Comparison of ENCODE assay signal across 14 cellular contexts in genomic region chr16:87727346-87727745, GRCh38. TPM values are rescaled to one million over a fixed set of nuclear protein-coding genes. Genes with fewer than 3 reads are reported as not detected.
A peak's percentile ranks its signal among the peaks of the same experiment; 100 is the strongest.
DNase-seq lines count a peak whose midpoint lies in the region; ATAC-seq, FAIRE-seq and TF ChIP-seq lines count a peak whose summit lies in the region.
"Had no signal": no experiment of that assay in that cellular context is flagged by ENCODE, and none has a peak within 500 bp of the region (broad histone marks: within the 10 kb centered on the region; RNA-seq: fewer than 3 reads in every experiment).

No MANE protein-coding gene starts in this region.

- CTCF ChIA-PET in Calu3 (lab: Charles Lee) (no interaction called here), HEK293T (lab: Yijun Ruan, JAX) (no interaction called here)

- H3K27ac Mint-ChIP-seq in Calu3 (ENCODE audit: unreplicated experiment), result peak overlapping the region; percentile 53
- H3K27ac Mint-ChIP-seq in glutamatergic neuron (ENCODE audit: unreplicated experiment), result peak overlapping the region; percentile 69
- H3K27ac Mint-ChIP-seq in stimulated activated effector memory CD8-positive, alpha-beta T cell treated with anti-CD3 and anti-CD28 coated beads, Interleukin-12 subunit alpha, Interleukin-12 subunit beta, amount 100 ng/mL, for 72 hours, result peak overlapping the region; percentile 45

- no peaks in the 10 kb centered on the region for H3K27me3 Mint-ChIP-seq in Calu3 (ENCODE audit: unreplicated experiment)
- peaks cover 9% of the 10 kb centered on the region for H3K27me3 Mint-ChIP-seq in glutamatergic neuron (ENCODE audit: unreplicated experiment)
- H3K27me3 Mint-ChIP-seq: CD4-positive, CD25-positive, alpha-beta regulatory T cell had no signal

- no TSS peak for BruUV-seq in Calu3 (replicated peaks; lab: Mats Ljungman, UMichigan)

- no peak for TF ChIP-seq CTCF in Calu3 (IDR thresholded peaks at IDR 0.05; ENCODE audit: unreplicated experiment)
- TF ChIP-seq CTCF in glutamatergic neuron (IDR thresholded peaks at IDR 0.05; ENCODE audit: partially characterized antibody, unreplicated experiment), result no peak

- H3K4me1 Mint-ChIP-seq in Calu3 (ENCODE audit: low read depth, unreplicated experiment) (no peaks in the 10 kb centered on the region), glutamatergic neuron (ENCODE audit: low read depth, unreplicated experiment) (peaks cover 31% of the 10 kb centered on the region)
- H3K4me1 Mint-ChIP-seq in stimulated activated effector memory CD8-positive, alpha-beta T cell treated with anti-CD3 and anti-CD28 coated beads, Interleukin-12 subunit alpha, Interleukin-12 subunit beta, amount 100 ng/mL, for 72 hours, result peaks cover 39% of the 10 kb centered on the region

- H3K4me3 ChIP-seq in SJCRH30, result no peak overlapping the region
- H3K4me3 ChIP-seq: K562 had no signal

- ATAC-seq in stimulated activated effector memory CD8-positive, alpha-beta T cell treated with anti-CD3 and anti-CD28 coated beads, Interleukin-12 subunit alpha, Interleukin-12 subunit beta, amount 100 ng/mL, for 72 hours, result no peak
- ATAC-seq: K562 had no signal

- H3K27me3 ChIP-seq in SJCRH30, result no peaks in the 10 kb centered on the region

- peaks cover 54% of the 10 kb centered on the region for H3K36me3 Mint-ChIP-seq in Calu3 (ENCODE audit: insufficient read depth, unreplicated experiment)
- peaks cover 7% of the 10 kb centered on the region for H3K36me3 Mint-ChIP-seq in glutamatergic neuron (ENCODE audit: unreplicated experiment)
- peaks cover 92% of the 10 kb centered on the region for H3K36me3 Mint-ChIP-seq in stimulated activated effector memory CD8-positive, alpha-beta T cell treated with anti-CD3 and anti-CD28 coated beads, Interleukin-12 subunit alpha, Interleukin-12 subunit beta, amount 100 ng/mL, for 72 hours

- peaks cover 45% of the 10 kb centered on the region for H3K4me1 ChIP-seq in SJCRH30

- no peaks in the 10 kb centered on the region for H3K9me3 Mint-ChIP-seq in Calu3 (ENCODE audit: low read depth, unreplicated experiment)
- H3K9me3 Mint-ChIP-seq in glutamatergic neuron (ENCODE audit: unreplicated experiment), result peaks cover 24% of the 10 kb centered on the region
- no peaks in the 10 kb centered on the region for H3K9me3 Mint-ChIP-seq in stimulated activated effector memory CD8-positive, alpha-beta T cell treated with anti-CD3 and anti-CD28 coated beads, Interleukin-12 subunit alpha, Interleukin-12 subunit beta, amount 100 ng/mL, for 72 hours
- H3K9me3 Mint-ChIP-seq: CD4-positive, CD25-positive, alpha-beta regulatory T cell had no signal

- intact Hi-C loops in Calu3 (cut with micrococcal nuclease; ENCODE audit: unreplicated experiment), result no loop called here

- peak overlapping the region; percentile 85 for H3K27ac ChIP-seq in SJCRH30

- H3K4me3 Mint-ChIP-seq in Calu3 (ENCODE audit: low read depth, unreplicated experiment) (no peak overlapping the region), glutamatergic neuron (ENCODE audit: unreplicated experiment) (no peak overlapping the region)
- no peak overlapping the region for H3K4me3 Mint-ChIP-seq in stimulated activated effector memory CD8-positive, alpha-beta T cell treated with anti-CD3 and anti-CD28 coated beads, Interleukin-12 subunit alpha, Interleukin-12 subunit beta, amount 100 ng/mL, for 72 hours
- H3K4me3 Mint-ChIP-seq: CD4-positive, CD25-positive, alpha-beta regulatory T cell had no signal

- H3K9me3 ChIP-seq in SJCRH30 (replicated peaks), result no peaks in the 10 kb centered on the region

- no peak for DNase-seq in Calu3
- DNase-seq in SJCRH30, result no peak
- no peak for DNase-seq in glutamatergic neuron
- no peak for DNase-seq in stimulated activated effector memory CD8-positive, alpha-beta T cell treated with anti-CD3 and anti-CD28 coated beads, Interleukin-12 subunit alpha, Interleukin-12 subunit beta, amount 100 ng/mL, for 72 hours (ENCODE audit: low spot score in 2 of 2)
- DNase-seq in HEK293T (ENCODE audit: extremely low spot score), result no peak
- no peak for DNase-seq in HCEC 1CT
- no peak for DNase-seq in GM19239 (ENCODE audit: insufficient read length, low spot score)
- DNase-seq: CD4-positive, CD25-positive, alpha-beta regulatory T cell; MV-4-11; NCI-H1436; NCI-H446; NK-92 treated with Interleukin-12 subunit alpha and Interleukin-12 subunit beta, amount 100 ng/mL, for 24 hours; RPMI8226 had no signal

- POLR2A ChIA-PET in HEK293T (lab: Yijun Ruan, JAX), result no interaction called here

- H3K36me3 ChIP-seq in SJCRH30, result peaks cover 13% of the 10 kb centered on the region

- no peak for FAIRE-seq in GM19239 (lab: Jason Lieb, UNC)

TF ChIP-seq in HEK293T, 16 proteins besides CTCF, POLR2A, EP300 and RAD21:
- no peak for TF ChIP-seq PKNOX1 (IDR thresholded peaks at IDR 0.05)
- TF ChIP-seq FOXK2 (IDR thresholded peaks at IDR 0.05), result no peak
- no peak for TF ChIP-seq ARNT (IDR thresholded peaks at IDR 0.05)
- TF ChIP-seq ELF4 (IDR thresholded peaks at IDR 0.05), result no peak
- no peak for TF ChIP-seq LEF1 (IDR thresholded peaks at IDR 0.05; ENCODE audit: borderline replicate concordance)
- TF ChIP-seq ZNF384 (IDR thresholded peaks at IDR 0.05), result no peak
- no peak for TF ChIP-seq TARDBP (IDR thresholded peaks at IDR 0.05)
- TF ChIP-seq FOXM1 (IDR thresholded peaks at IDR 0.05; ENCODE audit: borderline replicate concordance), result no peak
- no peak for TF ChIP-seq FOXA1 (IDR thresholded peaks at IDR 0.05)
- TF ChIP-seq NFRKB (IDR thresholded peaks at IDR 0.05), result no peak
- no peak for TF ChIP-seq HDGF (IDR thresholded peaks at IDR 0.05; ENCODE audit: borderline replicate concordance)
- no peak for TF ChIP-seq CTBP1 (IDR thresholded peaks at IDR 0.05; ENCODE audit: borderline replicate concordance)
- TF ChIP-seq SUZ12 (IDR thresholded peaks at IDR 0.05), result no peak
- TF ChIP-seq L3MBTL2 (conservative IDR thresholded peaks at IDR 0.05), result no peak
- no peak for TF ChIP-seq BHLHE40 (IDR thresholded peaks at IDR 0.05; ENCODE audit: borderline replicate concordance)

RNA-seq across cellular contexts. Expression of gene KLHDC4, which starts 38.4 kb away (rescaled TPM):
- total RNA-seq in Calu3 (2022), result 106 and 109 TPM in 2 replicates
- 19.2 and 25.9 TPM in 2 replicates for total RNA-seq in SJCRH30 (2014; rRNA removed; shearing (Covaris generic))
- total RNA-seq in glutamatergic neuron (ENCODE audit: unreplicated experiment), result 65.4 TPM
